18 cellular contexts compared by ENCODE assay signal in the genomic region with DNA sequence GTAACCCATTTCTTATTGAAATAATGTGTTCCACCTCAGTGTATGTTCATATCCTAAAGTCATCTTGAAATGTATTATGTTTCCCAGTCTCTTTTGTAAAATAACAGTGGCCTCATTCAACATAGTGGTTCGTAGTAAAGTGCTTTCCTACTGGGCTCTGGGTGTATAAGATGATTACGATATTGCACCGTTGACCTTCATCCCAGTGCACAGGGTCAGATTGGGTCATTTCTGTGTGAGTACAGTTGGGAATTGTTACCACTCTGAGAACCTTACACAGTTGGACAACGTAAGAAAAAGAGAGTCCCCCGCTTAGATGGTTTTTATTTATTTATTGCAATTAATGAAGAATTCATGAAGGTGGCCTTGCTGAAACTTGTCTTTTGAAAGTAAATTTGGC.
"Had no signal": no experiment of that assay in that cellular context is flagged by ENCODE, and none has a peak within 500 bp of the region (broad histone marks: within the 10 kb centered on the region; RNA-seq: fewer than 3 reads in every experiment).

No MANE protein-coding gene starts in this region.

- H3K27ac ChIP-seq: esophagus muscularis mucosa, left ventricle myocardium inferior, tibial artery, uterus had no signal

- H3K27ac Mint-ChIP-seq: activated B cell treated with CpG ODN at 0.5 μM for 24 hours; activated CD4-positive, alpha-beta T cell treated with anti-CD3 and anti-CD28 coated beads, Interleukin-2, amount 10 ng/mL, durations not matched to agents 24 days and 14 days; activated CD8-positive, alpha-beta T cell treated with anti-CD3 and anti-CD28 coated beads, Interleukin-2, amount 10 ng/mL, durations not matched to agents 7 days and 5 days; memory B cell; stimulated activated naive B cell treated with anti-CD40 and anti-IgM and Interleukin-4, amounts not matched to agents 10 μg/mL and 1 μg/mL and 100 μg/mL, for 72 hours had no signal

- H3K27me3 ChIP-seq: esophagus muscularis mucosa, pancreas, uterus had no signal

- H3K9me3 Mint-ChIP-seq: activated B cell treated with CpG ODN at 0.5 μM for 24 hours; memory B cell; naive thymus-derived CD8-positive, alpha-beta T cell had no signal

- H3K27me3 Mint-ChIP-seq: activated B cell treated with CpG ODN at 0.5 μM for 24 hours had no signal

- H3K36me3 Mint-ChIP-seq: memory B cell; naive thymus-derived CD8-positive, alpha-beta T cell had no signal

- ATAC-seq: activated CD8-positive, alpha-beta T cell treated with anti-CD3 and anti-CD28 coated beads, Interleukin-2, amount 10 ng/mL, durations not matched to agents 7 days and 5 days; naive thymus-derived CD8-positive, alpha-beta T cell; pancreas had no signal

- H3K36me3 ChIP-seq: esophagus muscularis mucosa, left ventricle myocardium inferior, pancreas, tibial artery, uterus had no signal

- H3K9me3 ChIP-seq: esophagus muscularis mucosa, left ventricle myocardium inferior, pancreas, tibial artery, uterus had no signal

- H3K4me1 Mint-ChIP-seq: memory B cell; stimulated activated naive B cell treated with anti-CD40 and anti-IgM and Interleukin-4, amounts not matched to agents 10 μg/mL and 1 μg/mL and 100 μg/mL, for 72 hours had no signal

- DNase-seq: activated B cell treated with CpG ODN at 0.5 μM for 24 hours; activated CD4-positive, alpha-beta T cell treated with anti-CD3 and anti-CD28 coated beads, Interleukin-2, amount 10 ng/mL, durations not matched to agents 24 days and 14 days; activated CD8-positive, alpha-beta memory T cell treated with anti-CD3 and anti-CD28 coated beads, Interleukin-2, amount 50 U/mL, for 48 hours; activated CD8-positive, alpha-beta T cell treated with anti-CD3 and anti-CD28 coated beads, Interleukin-2, amount 10 ng/mL, durations not matched to agents 7 days and 5 days; activated naive CD4-positive, alpha-beta T cell; hippocampal formation; kidney; left ventricle myocardium inferior; naive thymus-derived CD8-positive, alpha-beta T cell; pancreas; stimulated activated CD4-positive, alpha-beta T cell treated with anti-CD3 and anti-CD28 coated beads, Interleukin-2, amount 100 ng/mL, for 48 hours; stimulated activated naive B cell treated with anti-CD40 and anti-IgM and Interleukin-4, amounts not matched to agents 10 μg/mL and 1 μg/mL and 100 μg/mL, for 72 hours; tibial artery; uterus had no signal

- H3K4me3 Mint-ChIP-seq: activated B cell treated with CpG ODN at 0.5 μM for 24 hours; activated CD4-positive, alpha-beta T cell treated with anti-CD3 and anti-CD28 coated beads, Interleukin-2, amount 10 ng/mL, durations not matched to agents 24 days and 14 days; activated CD8-positive, alpha-beta T cell treated with anti-CD3 and anti-CD28 coated beads, Interleukin-2, amount 10 ng/mL, durations not matched to agents 7 days and 5 days; memory B cell; stimulated activated naive B cell treated with anti-CD40 and anti-IgM and Interleukin-4, amounts not matched to agents 10 μg/mL and 1 μg/mL and 100 μg/mL, for 72 hours had no signal

- FAIRE-seq: colon, kidney, TTC549 had no signal

- H3K4me3 ChIP-seq: esophagus muscularis mucosa, left ventricle myocardium inferior, pancreas, tibial artery, uterus had no signal

- H3K4me1 ChIP-seq: uterus had no signal
